Comparison of ENCODE assay signal across 8 cellular contexts in genomic region chr17:3557768-3558583, GRCh38. TPM values are rescaled to one million over a fixed set of nuclear protein-coding genes. Genes with fewer than 3 reads are reported as not detected.
A peak's percentile ranks its signal among the peaks of the same experiment; 100 is the strongest.
DNase-seq lines count a peak whose midpoint lies in the region; ATAC-seq and TF ChIP-seq lines count a peak whose summit lies in the region.

Gene TRPV3, minus strand, starts transcription at chr17:3557812. Its CDS starts 2,962 bp downstream, at chr17:3554850.

- no peak for TF ChIP-seq CTCF in esophagus muscularis mucosa (IDR thresholded peaks at IDR 0.05)

- peak; percentile 32 to 55 for DNase-seq in activated CD4-positive, alpha-beta T cell treated with anti-CD3 and anti-CD28 coated beads, Interleukin-2, amount 50 U/mL, for 24 hours (ENCODE audit: low read depth in 1 of 2, low spot score in 1 of 2)
- DNase-seq in esophagus muscularis mucosa (ENCODE audit: extremely low spot score) (peak; percentile 87), NCI-H2107 treated with DMSO at 0.1 percent for 48 hours (lab: John Stamatoyannopoulos, UW; ENCODE audit: unreplicated experiment) (no peak), C1 segment of cervical spinal cord (lab: John Stamatoyannopoulos, UW) (no peak), ACHN (no peak)
- DNase-seq in stimulated activated CD4-positive, alpha-beta T cell treated with anti-CD3 and anti-CD28 coated beads, Interleukin-2, amount 100 ng/mL, for 24 hours = peak; percentile 69 to 78

- in situ Hi-C loops in ACHN (cut with HindIII; ENCODE audit: low pct_ligation_motif_present, low pct_unique_long_range_greater_than_20kb, low sequenced_read_pairs) = no loop called here

- H3K4me1 ChIP-seq in esophagus muscularis mucosa = peaks cover 0 to 17% (median 3%) of the 10 kb centered on the region in 4 donors

- no peak for ATAC-seq in GM18505 (IDR thresholded peaks at IDR 0.05; ENCODE audit: unreplicated experiment)
- ATAC-seq in HG03354 (IDR thresholded peaks at IDR 0.05; ENCODE audit: poor library complexity, severe bottlenecking, unreplicated experiment) = peak; percentile 45

- no peak for TF ChIP-seq EP300 in esophagus muscularis mucosa (IDR thresholded peaks at IDR 0.05)

- H3K27me3 ChIP-seq in esophagus muscularis mucosa = peaks cover 0 to 64% (median 0%) of the 10 kb centered on the region in 4 donors

- intact Hi-C loops in esophagus muscularis mucosa (cut with DNase I) = no loop called here

- WGBS in esophagus muscularis mucosa = 66% methylated on average over 23 of the region's 23 CpGs

- no peaks in the 10 kb centered on the region for H3K36me3 ChIP-seq in esophagus muscularis mucosa

- TF ChIP-seq POLR2A in GM18505 (IDR thresholded peaks at IDR 0.05; ENCODE audit: borderline replicate concordance, extremely low read depth, insufficient read depth, insufficient read length) (peak; percentile 41), esophagus muscularis mucosa (IDR thresholded peaks at IDR 0.05; ENCODE audit: low read depth) (no peak)

- H3K9me3 ChIP-seq in esophagus muscularis mucosa = no peaks in the 10 kb centered on the region

- H3K27ac ChIP-seq in esophagus muscularis mucosa (replicated peaks in 1 of 4) = no peak within 1 kb of the TSS

- H3K4me3 ChIP-seq in esophagus muscularis mucosa = no peak within 1 kb of the TSS

RNA-seq across cellular contexts. Expression of gene TRPV3, which starts in this region (rescaled TPM):
- total RNA-seq in esophagus muscularis mucosa = under 1 TPM; 0.26 to 0.83 (median 0.45) TPM

Comparison
In these comparisons a context has a peak if more than half of its experiments do, and no peak if none do; other contexts are left out.
1. Peak in DNase-seq in esophagus muscularis mucosa; RNA of the gene not detected or under 1 TPM.
2. DNase-seq: peak in activated CD4-positive, alpha-beta T cell treated with anti-CD3 and anti-CD28 coated beads, Interleukin-2, amount 50 U/mL, for 24 hours (2 of 2) and stimulated activated CD4-positive, alpha-beta T cell treated with anti-CD3 and anti-CD28 coated beads, Interleukin-2, amount 100 ng/mL, for 24 hours (2 of 2); none in NCI-H2107 treated with DMSO at 0.1 percent for 48 hours (single experiment), C1 segment of cervical spinal cord (0 of 14) and ACHN (single experiment).